Comparison of ENCODE assay signal across 13 cellular contexts in genomic region chr5:140239461-140239860, GRCh38.
A peak's percentile ranks its signal among the peaks of the same experiment; 100 is the strongest.
DNase-seq lines count a peak whose midpoint lies in the region; ATAC-seq and TF ChIP-seq lines count a peak whose summit lies in the region.
"Had no signal": no experiment of that assay in that cellular context is flagged by ENCODE, and none has a peak within 500 bp of the region (broad histone marks: within the 10 kb centered on the region; RNA-seq: fewer than 3 reads in every experiment).

No MANE protein-coding gene starts in this region.

- H3K4me1 ChIP-seq in esophagus muscularis mucosa (peaks cover 49 to 51% (median 50%) of the 10 kb centered on the region in 4 donors), gastrocnemius medialis (peaks cover 78 to 89% of the 10 kb centered on the region in 2 donors)

- H3K36me3 ChIP-seq in esophagus muscularis mucosa = peaks cover 0 to 12% (median 0%) of the 10 kb centered on the region in 4 donors
- no peaks in the 10 kb centered on the region for H3K36me3 ChIP-seq in gastrocnemius medialis
- H3K36me3 ChIP-seq: Peyer's patch had no signal

- H3K4me1 Mint-ChIP-seq in stimulated activated naive CD8-positive, alpha-beta T cell treated with anti-CD3 and anti-CD28 coated beads, Interleukin-15, amount 100 ng/mL, for 72 hours = peaks cover 2% of the 10 kb centered on the region
- H3K4me1 Mint-ChIP-seq in glutamatergic neuron (ENCODE audit: low read depth, unreplicated experiment) = peaks cover 14% of the 10 kb centered on the region

- no peak overlapping the region for H3K27ac Mint-ChIP-seq in stimulated activated naive CD8-positive, alpha-beta T cell treated with anti-CD3 and anti-CD28 coated beads, Interleukin-15, amount 100 ng/mL, for 72 hours
- H3K27ac Mint-ChIP-seq in glutamatergic neuron (ENCODE audit: unreplicated experiment) = no peak overlapping the region

- H3K36me3 Mint-ChIP-seq in glutamatergic neuron (ENCODE audit: unreplicated experiment) = no peaks in the 10 kb centered on the region

- H3K4me3 ChIP-seq in esophagus muscularis mucosa = no peak overlapping the region
- no peak overlapping the region for H3K4me3 ChIP-seq in gastrocnemius medialis
- H3K4me3 ChIP-seq: BLaER1 treated with 17β-estradiol and CSF1 and Interleukin-3, amounts not matched to agents 10 nM and 100 nM; GM23248; MG63; Peyer's patch had no signal

- no peaks in the 10 kb centered on the region for H3K27me3 Mint-ChIP-seq in stimulated activated naive CD8-positive, alpha-beta T cell treated with anti-CD3 and anti-CD28 coated beads, Interleukin-15, amount 100 ng/mL, for 72 hours
- H3K27me3 Mint-ChIP-seq in glutamatergic neuron (ENCODE audit: unreplicated experiment) = peaks cover 12% of the 10 kb centered on the region
- H3K27me3 Mint-ChIP-seq: CD8-positive, alpha-beta memory T cell had no signal

- in situ Hi-C loops in gastrocnemius medialis (cut with MboI; ENCODE audit: low sequenced_read_pairs in 4 of 4) = loop anchor here in 1 of 4 donors (25.0 kb wide), 1 partner anchor 323 kb away; the partner anchor contains the start of genes APBB3, SLC35A4 and SRA1

- H3K27ac ChIP-seq in esophagus muscularis mucosa (replicated peaks in 1 of 4) (peak overlapping the region in 3 of 4 donors; percentile 64 to 79 (median 72)), gastrocnemius medialis (peak overlapping the region; percentile 87 to 93 (median 92))
- H3K27ac ChIP-seq: BLaER1 treated with 17β-estradiol and CSF1 and Interleukin-3, amounts not matched to agents 10 nM and 100 nM; GM23248 had no signal

- TF ChIP-seq POLR2A in esophagus muscularis mucosa (IDR thresholded peaks at IDR 0.05; ENCODE audit: low read depth) (no peak), gastrocnemius medialis (IDR thresholded peaks at IDR 0.05) (no peak)

- TF ChIP-seq EP300 in esophagus muscularis mucosa (IDR thresholded peaks at IDR 0.05) = no peak

- intact Hi-C loops in esophagus muscularis mucosa (cut with DNase I) = no loop called here
- intact Hi-C loops in gastrocnemius medialis (cut with DNase I; ENCODE audit: low total_unique reads) = no loop called here

- no peak overlapping the region for H3K4me3 Mint-ChIP-seq in stimulated activated naive CD8-positive, alpha-beta T cell treated with anti-CD3 and anti-CD28 coated beads, Interleukin-15, amount 100 ng/mL, for 72 hours
- H3K4me3 Mint-ChIP-seq in glutamatergic neuron (ENCODE audit: unreplicated experiment) = no peak overlapping the region
- H3K4me3 Mint-ChIP-seq: CD8-positive, alpha-beta memory T cell had no signal

- 96% methylated on average over 5 of the region's 5 CpGs for WGBS in esophagus muscularis mucosa

- TF ChIP-seq CTCF in esophagus muscularis mucosa (IDR thresholded peaks at IDR 0.05) (no peak), gastrocnemius medialis (IDR thresholded peaks at IDR 0.05 in 4 of 5, conservative IDR thresholded peaks at IDR 0.05 in 1 of 5) (no peak), glutamatergic neuron (IDR thresholded peaks at IDR 0.05; ENCODE audit: partially characterized antibody, unreplicated experiment) (no peak)

- ATAC-seq in stimulated activated naive CD8-positive, alpha-beta T cell treated with anti-CD3 and anti-CD28 coated beads, Interleukin-15, amount 100 ng/mL, for 72 hours = peak; percentile 2
- no peak for ATAC-seq in stimulated activated naive CD8-positive, alpha-beta T cell treated with anti-CD3 and anti-CD28 coated beads, Interleukin-15, Interleukin-2, amounts not matched to agents 100 U/mL and 50 U/mL, for 24 hours
- ATAC-seq in gastrocnemius medialis = no peak

- H3K9me3 ChIP-seq in esophagus muscularis mucosa (no peaks in the 10 kb centered on the region), gastrocnemius medialis (no peaks in the 10 kb centered on the region)
- H3K9me3 ChIP-seq: BLaER1 treated with 17β-estradiol and CSF1 and Interleukin-3, amounts not matched to agents 10 nM and 100 nM; MG63; Peyer's patch had no signal

- DNase-seq in stimulated activated naive CD8-positive, alpha-beta T cell treated with anti-CD3 and anti-CD28 coated beads, Interleukin-15, amount 100 ng/mL, for 72 hours = no peak
- no peak for DNase-seq in stimulated activated naive CD8-positive, alpha-beta T cell treated with anti-CD3 and anti-CD28 coated beads, Interleukin-15, Interleukin-2, amounts not matched to agents 100 U/mL and 50 U/mL, for 24 hours
- DNase-seq in esophagus muscularis mucosa (ENCODE audit: extremely low spot score) = no peak
- DNase-seq in gastrocnemius medialis = no peak
- no peak for DNase-seq in activated effector memory CD4-positive, alpha-beta T cell treated with Interleukin-2 at 50 U/mL for 16 hours
- no peak for DNase-seq in stimulated activated naive CD4-positive, alpha-beta T cell (lab: John Stamatoyannopoulos, UW)
- no peak for DNase-seq in glutamatergic neuron
- DNase-seq: DMS79 had no signal

- no peaks in the 10 kb centered on the region for H3K9me3 Mint-ChIP-seq in stimulated activated naive CD8-positive, alpha-beta T cell treated with anti-CD3 and anti-CD28 coated beads, Interleukin-15, amount 100 ng/mL, for 72 hours
- peaks cover 5% of the 10 kb centered on the region for H3K9me3 Mint-ChIP-seq in glutamatergic neuron (ENCODE audit: unreplicated experiment)
- H3K9me3 Mint-ChIP-seq: CD8-positive, alpha-beta memory T cell had no signal

- H3K27me3 ChIP-seq in esophagus muscularis mucosa (no peaks in the 10 kb centered on the region), gastrocnemius medialis (no peaks in the 10 kb centered on the region)
- H3K27me3 ChIP-seq: BLaER1 treated with 17β-estradiol and CSF1 and Interleukin-3, amounts not matched to agents 10 nM and 100 nM; MG63; Peyer's patch had no signal
